1 cellular context compared by ENCODE assay signal in the genomic region with DNA sequence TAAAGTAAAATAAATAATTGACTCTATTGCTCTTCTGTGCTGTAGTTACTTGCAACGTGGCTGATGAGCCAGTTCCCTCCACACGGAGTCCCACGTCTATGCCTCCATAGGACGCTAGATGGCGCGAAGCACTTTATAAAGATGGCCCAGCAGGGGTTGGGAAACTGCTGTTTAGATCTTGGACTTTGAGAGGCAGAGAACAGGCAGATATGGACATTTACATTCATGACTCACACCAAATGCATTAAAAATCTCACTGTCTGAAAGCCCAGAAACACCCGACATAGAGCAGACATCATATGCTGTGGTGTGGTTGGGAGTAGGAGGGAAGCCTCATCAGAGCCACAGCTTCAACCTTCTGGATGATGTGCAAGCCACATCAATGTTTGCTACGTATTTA.
TF ChIP-seq lines count a peak whose summit lies in the region.

No MANE protein-coding gene starts in this region.

TF ChIP-seq in HepG2, 621 proteins besides CTCF, POLR2A, EP300 and RAD21 (continued from another document):
- no peak for TF ChIP-seq SMARCE1 (IDR thresholded peaks at IDR 0.05; ENCODE audit: borderline replicate concordance)
- no peak for TF ChIP-seq SETDB1 (CRISPR knock-in tag; IDR thresholded peaks at IDR 0.05; ENCODE audit: borderline replicate concordance)
- no peak for TF ChIP-seq LCORL (IDR thresholded peaks at IDR 0.05)
- no peak for TF ChIP-seq LCORL (CRISPR knock-in tag; IDR thresholded peaks at IDR 0.05)
- no peak for TF ChIP-seq TBX2 (CRISPR knock-in tag; IDR thresholded peaks at IDR 0.05; ENCODE audit: borderline replicate concordance)
- no peak for TF ChIP-seq ZNF674 (CRISPR knock-in tag; IDR thresholded peaks at IDR 0.05; ENCODE audit: low read depth)
- no peak for TF ChIP-seq ZNF234 (CRISPR knock-in tag; conservative IDR thresholded peaks at IDR 0.05)
- TF ChIP-seq RORA (CRISPR knock-in tag; IDR thresholded peaks at IDR 0.05) = no peak
- TF ChIP-seq, protein P1, sequence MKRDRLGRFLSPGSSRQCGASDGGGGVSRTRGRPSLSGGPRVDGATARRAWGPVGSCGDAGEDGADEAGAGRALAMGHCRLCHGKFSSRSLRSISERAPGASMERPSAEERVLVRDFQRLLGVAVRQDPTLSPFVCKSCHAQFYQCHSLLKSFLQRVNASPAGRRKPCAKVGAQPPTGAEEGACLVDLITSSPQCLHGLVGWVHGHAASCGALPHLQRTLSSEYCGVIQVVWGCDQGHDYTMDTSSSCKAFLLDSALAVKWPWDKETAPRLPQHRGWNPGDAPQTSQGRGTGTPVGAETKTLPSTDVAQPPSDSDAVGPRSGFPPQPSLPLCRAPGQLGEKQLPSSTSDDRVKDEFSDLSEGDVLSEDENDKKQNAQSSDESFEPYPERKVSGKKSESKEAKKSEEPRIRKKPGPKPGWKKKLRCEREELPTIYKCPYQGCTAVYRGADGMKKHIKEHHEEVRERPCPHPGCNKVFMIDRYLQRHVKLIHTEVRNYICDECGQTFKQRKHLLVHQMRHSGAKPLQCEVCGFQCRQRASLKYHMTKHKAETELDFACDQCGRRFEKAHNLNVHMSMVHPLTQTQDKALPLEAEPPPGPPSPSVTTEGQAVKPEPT (CRISPR knock-in tag; IDR thresholded peaks at IDR 0.05; ENCODE audit: low read depth) = no peak
- TF ChIP-seq ZNF501 (CRISPR knock-in tag; IDR thresholded peaks at IDR 0.05) = no peak
- TF ChIP-seq GTF3A (CRISPR knock-in tag; conservative IDR thresholded peaks at IDR 0.05) = no peak
- no peak for TF ChIP-seq TBP (CRISPR knock-in tag; IDR thresholded peaks at IDR 0.05)
- TF ChIP-seq GATAD1 (CRISPR knock-in tag; IDR thresholded peaks at IDR 0.05) = no peak
- no peak for TF ChIP-seq PCBP2 (optimal IDR thresholded peaks at IDR 0.05; ENCODE audit: low read depth, low read length, poor library complexity, severe bottlenecking)
- TF ChIP-seq SRF (IDR thresholded peaks at IDR 0.05; ENCODE audit: low read depth, low read length) = no peak
- TF ChIP-seq ZNF446 (CRISPR knock-in tag; IDR thresholded peaks at IDR 0.05) = no peak
- no peak for TF ChIP-seq CHD4 (IDR thresholded peaks at IDR 0.05; ENCODE audit: borderline replicate concordance, low read length)
- no peak for TF ChIP-seq THYN1 (CRISPR knock-in tag; IDR thresholded peaks at IDR 0.05; ENCODE audit: borderline replicate concordance, low read depth)
- TF ChIP-seq, protein P2, sequence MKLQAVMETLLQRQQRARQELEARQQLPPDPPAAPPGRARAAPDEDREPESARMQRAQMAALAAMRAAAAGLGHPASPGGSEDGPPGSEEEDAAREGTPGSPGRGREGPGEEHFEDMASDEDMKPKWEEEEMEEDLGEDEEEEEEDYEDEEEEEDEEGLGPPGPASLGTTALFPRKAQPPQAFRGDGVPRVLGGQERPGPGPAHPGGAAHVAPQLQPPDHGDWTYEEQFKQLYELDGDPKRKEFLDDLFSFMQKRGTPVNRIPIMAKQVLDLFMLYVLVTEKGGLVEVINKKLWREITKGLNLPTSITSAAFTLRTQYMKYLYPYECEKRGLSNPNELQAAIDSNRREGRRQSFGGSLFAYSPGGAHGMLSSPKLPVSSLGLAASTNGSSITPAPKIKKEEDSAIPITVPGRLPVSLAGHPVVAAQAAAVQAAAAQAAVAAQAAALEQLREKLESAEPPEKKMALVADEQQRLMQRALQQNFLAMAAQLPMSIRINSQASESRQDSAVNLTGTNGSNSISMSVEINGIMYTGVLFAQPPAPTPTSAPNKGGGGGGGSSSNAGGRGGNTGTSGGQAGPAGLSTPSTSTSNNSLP (IDR thresholded peaks at IDR 0.05; ENCODE audit: low read depth, low read length) = peak; percentile 96
- no peak for TF ChIP-seq ZMAT3 (CRISPR knock-in tag; conservative IDR thresholded peaks at IDR 0.05)
- TF ChIP-seq ZNF510 (CRISPR knock-in tag; IDR thresholded peaks at IDR 0.05; ENCODE audit: low read depth) = no peak
- TF ChIP-seq ZFP62 (CRISPR knock-in tag; IDR thresholded peaks at IDR 0.05) = no peak
- no peak for TF ChIP-seq ZNF30 (CRISPR knock-in tag; IDR thresholded peaks at IDR 0.05)
- TF ChIP-seq BCL6 (CRISPR knock-in tag; IDR thresholded peaks at IDR 0.05) = peak; percentile 23; the same call in 1 of the 2 replicates
- no peak for TF ChIP-seq ZSCAN20 (CRISPR knock-in tag; IDR thresholded peaks at IDR 0.05; ENCODE audit: borderline replicate concordance)
- TF ChIP-seq, protein P3, sequence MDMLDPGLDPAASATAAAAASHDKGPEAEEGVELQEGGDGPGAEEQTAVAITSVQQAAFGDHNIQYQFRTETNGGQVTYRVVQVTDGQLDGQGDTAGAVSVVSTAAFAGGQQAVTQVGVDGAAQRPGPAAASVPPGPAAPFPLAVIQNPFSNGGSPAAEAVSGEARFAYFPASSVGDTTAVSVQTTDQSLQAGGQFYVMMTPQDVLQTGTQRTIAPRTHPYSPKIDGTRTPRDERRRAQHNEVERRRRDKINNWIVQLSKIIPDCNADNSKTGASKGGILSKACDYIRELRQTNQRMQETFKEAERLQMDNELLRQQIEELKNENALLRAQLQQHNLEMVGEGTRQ (IDR thresholded peaks at IDR 0.05; ENCODE audit: low read depth, low read length) = no peak
- TF ChIP-seq, protein P3 (CRISPR knock-in tag; IDR thresholded peaks at IDR 0.05; ENCODE audit: borderline replicate concordance) = no peak
- TF ChIP-seq ZNF7 (CRISPR knock-in tag; IDR thresholded peaks at IDR 0.05) = no peak
- peak; percentile 77 for TF ChIP-seq HNF4A (CRISPR knock-in tag; IDR thresholded peaks at IDR 0.05)
- no peak for TF ChIP-seq HOXA3 (CRISPR knock-in tag; IDR thresholded peaks at IDR 0.05)
- 0 out of 2 replicates have a peak, but pooled peaks have one; percentile 26 for TF ChIP-seq MIER2 (CRISPR knock-in tag; IDR thresholded peaks at IDR 0.05)
- 0 out of 2 replicates have a peak, but pooled peaks have one; percentile 24 for TF ChIP-seq MIXL1 (CRISPR knock-in tag; IDR thresholded peaks at IDR 0.05)
- peak; percentile 75 for TF ChIP-seq SMC3 (IDR thresholded peaks at IDR 0.05; ENCODE audit: low read length)
- TF ChIP-seq ETV6 (CRISPR knock-in tag; conservative IDR thresholded peaks at IDR 0.05) = no peak
- TF ChIP-seq FOXA3 (CRISPR knock-in tag; IDR thresholded peaks at IDR 0.05) = 0 out of 2 replicates have a peak, but pooled peaks have one; percentile 9
- no peak for TF ChIP-seq ZSCAN29 (CRISPR knock-in tag; conservative IDR thresholded peaks at IDR 0.05)
- TF ChIP-seq ZC3H4 (CRISPR knock-in tag; IDR thresholded peaks at IDR 0.05; ENCODE audit: borderline replicate concordance) = no peak
- TF ChIP-seq GABPB1 (CRISPR knock-in tag; IDR thresholded peaks at IDR 0.05) = no peak
- TF ChIP-seq MAFK (conservative IDR thresholded peaks at IDR 0.05 in 1 of 2, IDR thresholded peaks at IDR 0.05 in 1 of 2; ENCODE audit: low read length in 2 of 2) = no peak
- TF ChIP-seq, protein P4, sequence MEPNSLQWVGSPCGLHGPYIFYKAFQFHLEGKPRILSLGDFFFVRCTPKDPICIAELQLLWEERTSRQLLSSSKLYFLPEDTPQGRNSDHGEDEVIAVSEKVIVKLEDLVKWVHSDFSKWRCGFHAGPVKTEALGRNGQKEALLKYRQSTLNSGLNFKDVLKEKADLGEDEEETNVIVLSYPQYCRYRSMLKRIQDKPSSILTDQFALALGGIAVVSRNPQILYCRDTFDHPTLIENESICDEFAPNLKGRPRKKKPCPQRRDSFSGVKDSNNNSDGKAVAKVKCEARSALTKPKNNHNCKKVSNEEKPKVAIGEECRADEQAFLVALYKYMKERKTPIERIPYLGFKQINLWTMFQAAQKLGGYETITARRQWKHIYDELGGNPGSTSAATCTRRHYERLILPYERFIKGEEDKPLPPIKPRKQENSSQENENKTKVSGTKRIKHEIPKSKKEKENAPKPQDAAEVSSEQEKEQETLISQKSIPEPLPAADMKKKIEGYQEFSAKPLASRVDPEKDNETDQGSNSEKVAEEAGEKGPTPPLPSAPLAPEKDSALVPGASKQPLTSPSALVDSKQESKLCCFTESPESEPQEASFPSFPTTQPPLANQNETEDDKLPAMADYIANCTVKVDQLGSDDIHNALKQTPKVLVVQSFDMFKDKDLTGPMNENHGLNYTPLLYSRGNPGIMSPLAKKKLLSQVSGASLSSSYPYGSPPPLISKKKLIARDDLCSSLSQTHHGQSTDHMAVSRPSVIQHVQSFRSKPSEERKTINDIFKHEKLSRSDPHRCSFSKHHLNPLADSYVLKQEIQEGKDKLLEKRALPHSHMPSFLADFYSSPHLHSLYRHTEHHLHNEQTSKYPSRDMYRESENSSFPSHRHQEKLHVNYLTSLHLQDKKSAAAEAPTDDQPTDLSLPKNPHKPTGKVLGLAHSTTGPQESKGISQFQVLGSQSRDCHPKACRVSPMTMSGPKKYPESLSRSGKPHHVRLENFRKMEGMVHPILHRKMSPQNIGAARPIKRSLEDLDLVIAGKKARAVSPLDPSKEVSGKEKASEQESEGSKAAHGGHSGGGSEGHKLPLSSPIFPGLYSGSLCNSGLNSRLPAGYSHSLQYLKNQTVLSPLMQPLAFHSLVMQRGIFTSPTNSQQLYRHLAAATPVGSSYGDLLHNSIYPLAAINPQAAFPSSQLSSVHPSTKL (CRISPR knock-in tag; IDR thresholded peaks at IDR 0.05) = peak; percentile 36; the same call in 1 of the 2 replicates
- TF ChIP-seq CEBPG (CRISPR knock-in tag; IDR thresholded peaks at IDR 0.05) = peak; percentile 64
- TF ChIP-seq SIX4 (CRISPR knock-in tag; IDR thresholded peaks at IDR 0.05) = no peak
- no peak for TF ChIP-seq REPIN1 (CRISPR knock-in tag; IDR thresholded peaks at IDR 0.05; ENCODE audit: borderline replicate concordance, low read depth)
- no peak for TF ChIP-seq ZFP82 (CRISPR knock-in tag; IDR thresholded peaks at IDR 0.05; ENCODE audit: borderline replicate concordance)
- TF ChIP-seq ZNF792 (CRISPR knock-in tag; IDR thresholded peaks at IDR 0.05) = no peak
- no peak for TF ChIP-seq ISX (CRISPR knock-in tag; conservative IDR thresholded peaks at IDR 0.05)
